ENCODE assay signal across 16 cellular contexts in genomic region chr4:135277980-135278315, GRCh38.
"Had no signal": no experiment of that assay in that cellular context is flagged by ENCODE, and none has a peak within 500 bp of the region (broad histone marks: within the 10 kb centered on the region; RNA-seq: fewer than 3 reads in every experiment).

No MANE protein-coding gene starts in this region.

- ATAC-seq: activated naive CD4-positive, alpha-beta T cell treated with anti-CD3 and anti-CD28 coated beads, Interleukin-2, amount 50 U/mL, for 72 hours; esophagus mucosa; left lobe of liver; pancreas had no signal

- FAIRE-seq: islet of Langerhans, pancreas had no signal

- H3K27me3 ChIP-seq: pancreas, stomach, vagina had no signal

- H3K27ac ChIP-seq: dorsolateral prefrontal cortex, pancreas, skin epidermis, stomach, vagina had no signal

- H3K4me3 ChIP-seq: dorsolateral prefrontal cortex, pancreas, skin epidermis, stomach, vagina had no signal

- H3K4me1 ChIP-seq: pancreas, stomach, vagina had no signal

- H3K36me3 ChIP-seq: pancreas, stomach, vagina had no signal

- H3K9me3 ChIP-seq: pancreas, stomach, vagina had no signal

- DNase-seq: activated CD4-positive, alpha-beta T cell treated with anti-CD3 and anti-CD28 coated beads, Interleukin-2, amount 50 U/mL, for 4 hours; activated CD4-positive, CD25-positive, alpha-beta regulatory T cell treated with anti-CD3 and anti-CD28 coated beads, Interleukin-2, amount 50 U/mL, for 72 hours; activated effector memory CD4-positive, alpha-beta T cell treated with anti-CD3 and anti-CD28 coated beads, Interleukin-2, amount 50 U/mL, for 16 hours; activated T-cell treated with anti-CD3 and anti-CD28 coated beads, Interleukin-2, amount 50 U/mL, for 24 hours; dorsolateral prefrontal cortex; foreskin fibroblast; mammary epithelial cell; pancreas; stomach; T-helper 2 cell had no signal
